ENCODE assay signal across 8 cellular contexts in the genomic region with DNA sequence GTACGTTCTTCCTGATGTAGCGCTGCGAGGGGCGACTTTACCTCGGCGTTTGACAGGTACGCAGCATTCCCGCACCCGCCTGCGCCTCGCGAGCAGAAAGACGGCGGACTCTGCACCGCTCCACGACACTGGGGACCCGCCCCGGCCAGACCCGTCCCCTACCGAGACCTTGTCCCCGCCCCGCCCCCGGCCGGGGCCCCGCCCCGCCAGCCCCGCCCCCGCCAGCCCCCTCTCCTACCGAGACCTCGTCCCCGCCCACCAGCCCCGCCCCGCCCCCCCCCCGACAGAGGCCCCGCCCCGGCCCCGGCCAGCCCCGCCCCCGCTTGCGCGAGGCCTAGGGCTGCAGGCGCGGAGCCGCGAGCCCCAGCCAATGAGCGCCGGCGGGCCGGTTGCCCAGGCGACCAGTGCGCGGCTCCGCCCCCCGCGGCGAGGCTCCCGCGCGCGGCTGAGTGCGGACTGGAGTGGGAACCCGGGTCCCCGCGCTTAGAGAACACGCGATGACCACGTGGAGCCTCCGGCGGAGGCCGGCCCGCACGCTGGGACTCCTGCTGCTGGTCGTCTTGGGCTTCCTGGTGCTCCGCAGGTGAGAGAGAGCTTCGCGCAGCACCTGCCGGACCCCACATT. TPM values are rescaled to one million over a fixed set of nuclear protein-coding genes. Genes with fewer than 3 reads are reported as not detected.
A peak's percentile ranks its signal among the peaks of the same experiment; 100 is the strongest.
DNase-seq lines count a peak whose midpoint lies in the region; ATAC-seq and TF ChIP-seq lines count a peak whose summit lies in the region.

A gene with protein sequence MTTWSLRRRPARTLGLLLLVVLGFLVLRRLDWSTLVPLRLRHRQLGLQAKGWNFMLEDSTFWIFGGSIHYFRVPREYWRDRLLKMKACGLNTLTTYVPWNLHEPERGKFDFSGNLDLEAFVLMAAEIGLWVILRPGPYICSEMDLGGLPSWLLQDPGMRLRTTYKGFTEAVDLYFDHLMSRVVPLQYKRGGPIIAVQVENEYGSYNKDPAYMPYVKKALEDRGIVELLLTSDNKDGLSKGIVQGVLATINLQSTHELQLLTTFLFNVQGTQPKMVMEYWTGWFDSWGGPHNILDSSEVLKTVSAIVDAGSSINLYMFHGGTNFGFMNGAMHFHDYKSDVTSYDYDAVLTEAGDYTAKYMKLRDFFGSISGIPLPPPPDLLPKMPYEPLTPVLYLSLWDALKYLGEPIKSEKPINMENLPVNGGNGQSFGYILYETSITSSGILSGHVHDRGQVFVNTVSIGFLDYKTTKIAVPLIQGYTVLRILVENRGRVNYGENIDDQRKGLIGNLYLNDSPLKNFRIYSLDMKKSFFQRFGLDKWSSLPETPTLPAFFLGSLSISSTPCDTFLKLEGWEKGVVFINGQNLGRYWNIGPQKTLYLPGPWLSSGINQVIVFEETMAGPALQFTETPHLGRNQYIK (plus strand): TSS at position 424 of the 624 bp plus-strand sequence. CDS start 74 bp downstream, at position 498.

- H3K36me3 Mint-ChIP-seq in endothelial cell (ENCODE audit: low read depth, unreplicated experiment): peaks cover 9% of the 10 kb centered on the region

- peak; percentile 95 for DNase-seq in GM13977 (ENCODE audit: low spot score)
- DNase-seq in NCI-H446 treated with DMSO at 0.1 percent for 48 hours (lab: John Stamatoyannopoulos, UW): peak; percentile 71
- DNase-seq in activated CD8-positive, alpha-beta memory T cell treated with anti-CD3 and anti-CD28 coated beads, Interleukin-2, amount 50 U/mL, for 24 hours (ENCODE audit: extremely low read depth): peak; percentile 38
- DNase-seq in endothelial cell (ENCODE audit: low spot score): peak; percentile 77
- DNase-seq in stimulated activated CD8-positive, alpha-beta memory T cell treated with anti-CD3 and anti-CD28 coated beads, Interleukin-2, amount 100 ng/mL, for 48 hours (ENCODE audit: low read depth in 2 of 2): peak; percentile 68 to 70
- no peak for DNase-seq in cerebellar nuclear complex (lab: John Stamatoyannopoulos, UW)

- ATAC-seq in HG02943 (IDR thresholded peaks at IDR 0.05; ENCODE audit: low read depth, unreplicated experiment): peak; percentile 64

- H3K9me3 ChIP-seq in mucosa of rectum (ENCODE audit: control insufficient read depth in 2 of 2, low read length in 2 of 2): no peaks in the 10 kb centered on the region

- TF ChIP-seq CTCF in GM13977 (IDR thresholded peaks at IDR 0.05; ENCODE audit: extremely low read depth, insufficient read depth, missing control alignments): no peak
- no peak for TF ChIP-seq CTCF in endothelial cell (IDR thresholded peaks at IDR 0.05; ENCODE audit: unreplicated experiment)

- H3K36me3 ChIP-seq in mucosa of rectum (ENCODE audit: control insufficient read depth in 2 of 2, insufficient read depth in 2 of 2, low read length in 2 of 2): no peaks in the 10 kb centered on the region

- in situ Hi-C loops in GM13977 (cut with MboI; ENCODE audit: low pct_unique_long_range_greater_than_20kb, low sequenced_read_pairs, unreplicated experiment): no loop called here

- H3K27me3 ChIP-seq in mucosa of rectum (ENCODE audit: control insufficient read depth in 2 of 2, insufficient read depth in 2 of 2, low read length in 2 of 2): peaks cover 3 to 6% of the 10 kb centered on the region in 2 donors

- H3K4me1 Mint-ChIP-seq in endothelial cell (ENCODE audit: unreplicated experiment): peaks cover 23% of the 10 kb centered on the region

- H3K4me1 ChIP-seq in mucosa of rectum (ENCODE audit: control insufficient read depth in 2 of 2, insufficient read depth in 2 of 2, low read length in 2 of 2): peaks cover 11 to 15% of the 10 kb centered on the region in 2 donors

- peak within 1 kb of the TSS; percentile 49 to 56 for H3K9ac ChIP-seq in mucosa of rectum (ENCODE audit: low read depth in 1 of 2, low read length in 2 of 2)

- peak within 1 kb of the TSS; percentile 75 to 79 for H3K4me3 ChIP-seq in mucosa of rectum (ENCODE audit: low read length in 2 of 2)

- H3K4me3 Mint-ChIP-seq in endothelial cell (ENCODE audit: unreplicated experiment): peak within 1 kb of the TSS; percentile 88

- no peak within 1 kb of the TSS for H3K27ac ChIP-seq in mucosa of rectum (ENCODE audit: low read depth in 2 of 2, low read length in 2 of 2)

- peaks cover 12% of the 10 kb centered on the region for H3K27me3 Mint-ChIP-seq in endothelial cell (ENCODE audit: unreplicated experiment)

- no peaks in the 10 kb centered on the region for H3K9me3 Mint-ChIP-seq in endothelial cell (ENCODE audit: unreplicated experiment)

- no peak within 1 kb of the TSS for H3K27ac Mint-ChIP-seq in endothelial cell (ENCODE audit: unreplicated experiment)

RNA-seq across cellular contexts. Expression of the gene that starts here (rescaled TPM):
- 5.0 TPM for total RNA-seq in endothelial cell (ENCODE audit: unreplicated experiment)

Comparison
In these comparisons a context has a peak if more than half of its experiments do, and no peak if none do; other contexts are left out.
1. DNase-seq: peak in GM13977 (single experiment), NCI-H446 treated with DMSO at 0.1 percent for 48 hours (single experiment), activated CD8-positive, alpha-beta memory T cell treated with anti-CD3 and anti-CD28 coated beads, Interleukin-2, amount 50 U/mL, for 24 hours (single experiment), endothelial cell (single experiment) and stimulated activated CD8-positive, alpha-beta memory T cell treated with anti-CD3 and anti-CD28 coated beads, Interleukin-2, amount 100 ng/mL, for 48 hours (2 of 2); none in cerebellar nuclear complex (0 of 2).